Comparison of ENCODE assay signal across 20 cellular contexts in genomic region chr22:31268281-31268680, GRCh38.
"Had no signal": no experiment of that assay in that cellular context is flagged by ENCODE, and none has a peak within 500 bp of the region (broad histone marks: within the 10 kb centered on the region; RNA-seq: fewer than 3 reads in every experiment).

No MANE protein-coding gene starts in this region.

- H3K27ac ChIP-seq: brain microvascular endothelial cell, coronary artery, gastroesophageal sphincter, heart left ventricle, parathyroid adenoma, right lobe of liver, thoracic aorta had no signal

- ATAC-seq: gastroesophageal sphincter, heart left ventricle, left lobe of liver, right lobe of liver had no signal

- H3K9me3 Mint-ChIP-seq: activated naive CD4-positive, alpha-beta T cell treated with anti-CD3 and anti-CD28 coated beads for 36 hours; activated T-helper 2 cell treated with anti-CD3 and anti-CD28 coated beads, Interferon-gamma antibody, Interleukin-2, Interleukin-4, amounts not matched to agents 10 μg/mL and 5 μg/mL and 100 μg/mL, durations not matched to agents 14 hours and 24 hours and 36 hours had no signal

- DNase-seq: activated CD4-positive, alpha-beta T cell treated with anti-CD3 and anti-CD28 coated beads, Interleukin-2, amount 50 U/mL, for 4 hours; activated CD4-positive, CD25-positive, alpha-beta regulatory T cell treated with anti-CD3 and anti-CD28 coated beads, Interleukin-2, amount 50 U/mL, for 72 hours; activated naive CD4-positive, alpha-beta T cell treated with anti-CD3 and anti-CD28 coated beads for 36 hours; activated T-cell treated with anti-CD3 and anti-CD28 coated beads for 4 hours; brain microvascular endothelial cell; central memory CD4-positive, alpha-beta T cell; heart left ventricle; kidney; right lobe of liver; small intestine; stimulated activated CD4-positive, alpha-beta T cell treated with anti-CD3 and anti-CD28 coated beads, Interleukin-15, amount 100 ng/mL, for 24 hours; stimulated activated CD4-positive, alpha-beta T cell treated with anti-CD3 and anti-CD28 coated beads, Interleukin-2, amount 100 ng/mL, for 48 hours; SW 1271; T-helper 9 cell had no signal

- H3K27ac Mint-ChIP-seq: activated naive CD4-positive, alpha-beta T cell treated with anti-CD3 and anti-CD28 coated beads for 36 hours; activated T-helper 2 cell treated with anti-CD3 and anti-CD28 coated beads, Interferon-gamma antibody, Interleukin-2, Interleukin-4, amounts not matched to agents 10 μg/mL and 5 μg/mL and 100 μg/mL, durations not matched to agents 14 hours and 24 hours and 36 hours had no signal

- H3K4me3 Mint-ChIP-seq: activated naive CD4-positive, alpha-beta T cell treated with anti-CD3 and anti-CD28 coated beads for 36 hours had no signal
